9 cellular contexts compared by ENCODE assay signal in genomic region chr2:98806266-98806697, GRCh38.
A peak's percentile ranks its signal among the peaks of the same experiment; 100 is the strongest.
DNase-seq lines count a peak whose midpoint lies in the region; ATAC-seq and TF ChIP-seq lines count a peak whose summit lies in the region.
"Had no signal": no experiment of that assay in that cellular context is flagged by ENCODE, and none has a peak within 500 bp of the region (broad histone marks: within the 10 kb centered on the region; RNA-seq: fewer than 3 reads in every experiment).

No MANE protein-coding gene starts in this region.

- H3K27me3 ChIP-seq in transverse colon: no peaks in the 10 kb centered on the region

- no peak overlapping the region for H3K4me3 Mint-ChIP-seq in activated CD4-positive, alpha-beta T cell treated with anti-CD3 and anti-CD28 coated beads, Interleukin-2, amount 10 ng/mL, durations not matched to agents 24 days and 14 days
- H3K4me3 Mint-ChIP-seq: activated B cell treated with CpG ODN at 0.5 μM for 24 hours had no signal

- no peak overlapping the region for H3K27ac Mint-ChIP-seq in activated CD4-positive, alpha-beta T cell treated with anti-CD3 and anti-CD28 coated beads, Interleukin-2, amount 10 ng/mL, durations not matched to agents 24 days and 14 days
- H3K27ac Mint-ChIP-seq: activated B cell treated with CpG ODN at 0.5 μM for 24 hours had no signal

- DNase-seq in NCI-H1694 treated with DMSO at 0.1 percent for 48 hours (lab: John Stamatoyannopoulos, UW) (peak; percentile 56), cardiac fibroblast (ENCODE audit: low read depth in 2 of 2) (peak; percentile 10 to 70), kidney glomerular epithelial cell (lab: John Stamatoyannopoulos, UW) (peak; percentile 19), transverse colon (peak; percentile 56)
- DNase-seq in activated CD4-positive, CD25-positive, alpha-beta regulatory T cell (lab: John Stamatoyannopoulos, UW): no peak
- no peak for DNase-seq in activated CD4-positive, alpha-beta T cell treated with anti-CD3 and anti-CD28 coated beads, Interleukin-2, amount 10 ng/mL, durations not matched to agents 24 days and 14 days
- no peak for DNase-seq in stimulated activated naive CD4-positive, alpha-beta T cell treated with Interleukin-2 at 50 U/mL for 16 hours (lab: John Stamatoyannopoulos, UW)
- DNase-seq: activated B cell treated with CpG ODN at 0.5 μM for 24 hours had no signal

- no peak for TF ChIP-seq EP300 in transverse colon (IDR thresholded peaks at IDR 0.05; ENCODE audit: low read depth)

- in situ Hi-C loops in transverse colon (cut with MboI; ENCODE audit: low pct_ligation_motif_present in 1 of 4, low pct_unique_long_range_greater_than_20kb in 1 of 4, low sequenced_read_pairs in 3 of 4): no loop called here

- peaks cover 16% of the 10 kb centered on the region for H3K4me1 Mint-ChIP-seq in activated CD4-positive, alpha-beta T cell treated with anti-CD3 and anti-CD28 coated beads, Interleukin-2, amount 10 ng/mL, durations not matched to agents 24 days and 14 days
- H3K4me1 Mint-ChIP-seq: activated B cell treated with CpG ODN at 0.5 μM for 24 hours had no signal

- H3K4me3 ChIP-seq in cardiac fibroblast (replicated peaks in 1 of 2; ENCODE audit: low read depth in 2 of 2, low read length in 2 of 2) (no peak overlapping the region), transverse colon (no peak overlapping the region)

- no peak for TF ChIP-seq CTCF in cardiac fibroblast (IDR thresholded peaks at IDR 0.05; ENCODE audit: low read depth, low read length)
- TF ChIP-seq CTCF in transverse colon (IDR thresholded peaks at IDR 0.05): no peak

- intact Hi-C loops in transverse colon (cut with DNase I; ENCODE audit: low total_unique reads): loop anchor here (5.0 kb wide), 1 partner anchor 74 kb away; the partner anchor contains the start of gene MGAT4A
- intact Hi-C loops in activated CD4-positive, alpha-beta T cell treated with anti-CD3 and anti-CD28 coated beads, Interleukin-2, amount 10 ng/mL, durations not matched to agents 24 days and 14 days (cut with micrococcal nuclease): loop anchor here (5.0 kb wide), 1 partner anchor 34 kb away; no protein-coding TSS in a partner anchor

- no peak for ATAC-seq in HG02938 (IDR thresholded peaks at IDR 0.05; ENCODE audit: unreplicated experiment)

- H3K27me3 Mint-ChIP-seq in activated CD4-positive, alpha-beta T cell treated with anti-CD3 and anti-CD28 coated beads, Interleukin-2, amount 10 ng/mL, durations not matched to agents 24 days and 14 days: peaks cover 12% of the 10 kb centered on the region

- no peaks in the 10 kb centered on the region for H3K36me3 Mint-ChIP-seq in activated CD4-positive, alpha-beta T cell treated with anti-CD3 and anti-CD28 coated beads, Interleukin-2, amount 10 ng/mL, durations not matched to agents 24 days and 14 days (ENCODE audit: low read depth)

- H3K9me3 ChIP-seq in transverse colon: no peaks in the 10 kb centered on the region

- H3K9me3 Mint-ChIP-seq in activated CD4-positive, alpha-beta T cell treated with anti-CD3 and anti-CD28 coated beads, Interleukin-2, amount 10 ng/mL, durations not matched to agents 24 days and 14 days: no peaks in the 10 kb centered on the region
- H3K9me3 Mint-ChIP-seq: activated B cell treated with CpG ODN at 0.5 μM for 24 hours had no signal

- peak overlapping the region in 3 of 4 donors; percentile 5 to 19 (median 11) for H3K27ac ChIP-seq in transverse colon

- H3K36me3 ChIP-seq in transverse colon: no peaks in the 10 kb centered on the region

- WGBS in transverse colon (ENCODE audit: low coverage in 1 of 2), 2 donors: 54% methylated on average over 7 of the region's 7 CpGs; no CpG with 5 or more reads in 1 of the 2 donors

- TF ChIP-seq POLR2A in transverse colon (IDR thresholded peaks at IDR 0.05): no peak

- peaks cover 0 to 15% (median 8%) of the 10 kb centered on the region in 4 donors for H3K4me1 ChIP-seq in transverse colon

Comparison
In these comparisons a context has a peak if more than half of its experiments do, and no peak if none do; other contexts are left out.
1. DNase-seq: peak in NCI-H1694 treated with DMSO at 0.1 percent for 48 hours (single experiment), cardiac fibroblast (2 of 2), kidney glomerular epithelial cell (single experiment) and transverse colon (single experiment); none in activated CD4-positive, CD25-positive, alpha-beta regulatory T cell (0 of 4), activated CD4-positive, alpha-beta T cell treated with anti-CD3 and anti-CD28 coated beads, Interleukin-2, amount 10 ng/mL, durations not matched to agents 24 days and 14 days (single experiment) and stimulated activated naive CD4-positive, alpha-beta T cell treated with Interleukin-2 at 50 U/mL for 16 hours (single experiment).